ENCODE assay signal across 18 cellular contexts in genomic region chr7:92706563-92706962, GRCh38.
"Had no signal": no experiment of that assay in that cellular context is flagged by ENCODE, and none has a peak within 500 bp of the region (broad histone marks: within the 10 kb centered on the region; RNA-seq: fewer than 3 reads in every experiment).

No MANE protein-coding gene starts in this region.

- DNase-seq: activated CD4-positive, alpha-beta T cell treated with anti-CD3 and anti-CD28 coated beads, Interleukin-2, amount 50 U/mL, for 1 hour; activated CD4-positive, CD25-positive, alpha-beta regulatory T cell; activated CD8-positive, alpha-beta memory T cell treated with anti-CD3 and anti-CD28 coated beads, Interleukin-2, amount 50 U/mL, for 4 hours; activated effector memory CD4-positive, alpha-beta T cell treated with anti-CD3 and anti-CD28 coated beads, Interleukin-2, amount 50 U/mL, for 16 hours; adrenal gland; endodermal cell; head of caudate nucleus; immature natural killer cell; nephron progenitor cell; occipital lobe; right cardiac atrium; small intestine; stimulated activated CD4-positive, alpha-beta T cell treated with anti-CD3 and anti-CD28 coated beads, Interleukin-4, amount 100 ng/mL, for 4 hours; stimulated activated CD8-positive, alpha-beta memory T cell treated with anti-CD3 and anti-CD28 coated beads, Interleukin-4, amount 100 ng/mL, for 48 hours had no signal

- H3K4me3 ChIP-seq: adrenal gland, prostate gland, SJSA1, thoracic aorta had no signal

- H3K4me1 Mint-ChIP-seq: immature natural killer cell, nephron progenitor cell had no signal

- ATAC-seq: right cardiac atrium had no signal

- H3K27ac Mint-ChIP-seq: endodermal cell; immature natural killer cell; nephron progenitor cell; T-helper 2 cell treated with Interferon-gamma antibody and Interleukin-4, amounts not matched to agents 5 μg/mL and 100 μg/mL, for 36 hours had no signal

- H3K27me3 ChIP-seq: adrenal gland, SJSA1 had no signal

- H3K27ac ChIP-seq: adrenal gland, prostate gland, SJSA1, thoracic aorta had no signal

- H3K9me3 Mint-ChIP-seq: immature natural killer cell; T-helper 2 cell treated with Interferon-gamma antibody and Interleukin-4, amounts not matched to agents 5 μg/mL and 100 μg/mL, for 36 hours had no signal

- H3K4me1 ChIP-seq: adrenal gland, prostate gland, SJSA1 had no signal

- H3K4me3 Mint-ChIP-seq: endodermal cell; immature natural killer cell; nephron progenitor cell; T-helper 2 cell treated with Interferon-gamma antibody and Interleukin-4, amounts not matched to agents 5 μg/mL and 100 μg/mL, for 36 hours had no signal

- H3K36me3 ChIP-seq: adrenal gland, prostate gland had no signal

- H3K9me3 ChIP-seq: prostate gland, SJSA1, thoracic aorta had no signal
